ENCODE assay signal across 8 cellular contexts in genomic region chr11:1546536-1547466, GRCh38. TPM values are rescaled to one million over a fixed set of nuclear protein-coding genes. Genes with fewer than 3 reads are reported as not detected.
DNase-seq lines count a peak whose midpoint lies in the region; ATAC-seq and TF ChIP-seq lines count a peak whose summit lies in the region.

No MANE protein-coding gene starts in this region.

- H2BK120ac ChIP-seq in mesenchymal stem cell (ENCODE audit: low read depth, low read length), result no peak overlapping the region

- H3K36me3 ChIP-seq in ectodermal cell (ENCODE audit: control insufficient read depth, insufficient read depth, low read length) (no peaks in the 10 kb centered on the region), mesenchymal stem cell (ENCODE audit: control insufficient read depth in 1 of 2, insufficient read depth in 2 of 2, low read depth in 1 of 2, low read length in 2 of 2) (no peaks in the 10 kb centered on the region)

- H3K4me3 ChIP-seq in WI38 (ENCODE audit: low read depth, low read length), result peak overlapping the region; percentile 23; the same call in 1 of the 2 replicates
- H3K4me3 ChIP-seq in ectodermal cell (ENCODE audit: insufficient read depth, low read depth, low read length), result peak overlapping the region; percentile 27
- peak overlapping the region in 1 of 2 experiments; percentile 46 for H3K4me3 ChIP-seq in mesenchymal stem cell (ENCODE audit: insufficient read depth in 1 of 2, low read depth in 1 of 2, low read length in 2 of 2)

- no peaks in the 10 kb centered on the region for H3K9me3 Mint-ChIP-seq in stimulated activated naive CD8-positive, alpha-beta T cell treated with anti-CD3 and anti-CD28 coated beads, Interleukin-15, amount 100 ng/mL, for 72 hours

- no peak overlapping the region for H2AFZ ChIP-seq in mesenchymal stem cell (ENCODE audit: low read depth, low read length)

- no peak overlapping the region for H2BK5ac ChIP-seq in mesenchymal stem cell (ENCODE audit: low read depth, low read length, poor library complexity, severe bottlenecking)

- no peaks in the 10 kb centered on the region for H3K9me3 ChIP-seq in ectodermal cell (ENCODE audit: control insufficient read depth, low read length)
- no peaks in the 10 kb centered on the region for H3K9me3 ChIP-seq in mesenchymal stem cell (ENCODE audit: control insufficient read depth, low read length)

- H3K4me3 Mint-ChIP-seq in stimulated activated naive CD8-positive, alpha-beta T cell treated with anti-CD3 and anti-CD28 coated beads, Interleukin-15, amount 100 ng/mL, for 72 hours, result peak overlapping the region in 1 of 2 donors; percentile 37

- peaks cover 16% of the 10 kb centered on the region for H3K4me1 ChIP-seq in ectodermal cell (ENCODE audit: control insufficient read depth, insufficient read depth, low read length)
- peaks cover 17% of the 10 kb centered on the region for H3K4me1 ChIP-seq in mesenchymal stem cell (ENCODE audit: control insufficient read depth, insufficient read depth, low read depth, low read length)

- H3K18ac ChIP-seq in mesenchymal stem cell (ENCODE audit: low read depth in 1 of 2, low read length in 2 of 2), result no peak overlapping the region

- peak overlapping the region; percentile 80 for H3K4me2 ChIP-seq in mesenchymal stem cell (ENCODE audit: low read length, poor library complexity, severe bottlenecking)

- H3K4me1 Mint-ChIP-seq in stimulated activated naive CD8-positive, alpha-beta T cell treated with anti-CD3 and anti-CD28 coated beads, Interleukin-15, amount 100 ng/mL, for 72 hours, result peaks cover 12% of the 10 kb centered on the region

- no peak overlapping the region for H3K23ac ChIP-seq in mesenchymal stem cell (ENCODE audit: low read length in 2 of 2)

- no peaks in the 10 kb centered on the region for H3K79me1 ChIP-seq in mesenchymal stem cell (replicated peaks; ENCODE audit: low read length, poor library complexity, severe bottlenecking)

- H2BK15ac ChIP-seq in mesenchymal stem cell (ENCODE audit: low read depth, poor library complexity, severe bottlenecking), result peak overlapping the region; percentile 36

- H3K27ac ChIP-seq in ectodermal cell (ENCODE audit: insufficient read depth, low read depth, low read length, poor library complexity, severe bottlenecking), result no peak overlapping the region
- H3K27ac ChIP-seq in mesenchymal stem cell (ENCODE audit: low read length, poor library complexity, severe bottlenecking), result no peak overlapping the region

- H2AK5ac ChIP-seq in mesenchymal stem cell (ENCODE audit: low read length, severe bottlenecking), result no peak overlapping the region

- TF ChIP-seq CTCF in WI38 (IDR thresholded peaks at IDR 0.05; ENCODE audit: low read depth, low read length), result peak; percentile 55

- peak; percentile 69 for ATAC-seq in stimulated activated naive CD8-positive, alpha-beta T cell treated with anti-CD3 and anti-CD28 coated beads, Interleukin-15, amount 100 ng/mL, for 72 hours
- no peak for ATAC-seq in HG03175 (IDR thresholded peaks at IDR 0.05; ENCODE audit: unreplicated experiment)
- ATAC-seq in HG03571 (IDR thresholded peaks at IDR 0.05; ENCODE audit: unreplicated experiment), result no peak

- peaks cover 59% of the 10 kb centered on the region for H3K27me3 Mint-ChIP-seq in stimulated activated naive CD8-positive, alpha-beta T cell treated with anti-CD3 and anti-CD28 coated beads, Interleukin-15, amount 100 ng/mL, for 72 hours

- H4K91ac ChIP-seq in mesenchymal stem cell (ENCODE audit: low read length), result no peak overlapping the region

- H3K4ac ChIP-seq in mesenchymal stem cell (ENCODE audit: low read depth in 1 of 2, low read length in 2 of 2), result peak overlapping the region in 1 of 2 experiments; percentile 10

- no peak overlapping the region for H2BK12ac ChIP-seq in mesenchymal stem cell (ENCODE audit: low read length in 2 of 2)

- H3K27me3 ChIP-seq in ectodermal cell (ENCODE audit: control insufficient read depth, insufficient read depth, low read length, poor library complexity, severe bottlenecking) (peaks cover 60% of the 10 kb centered on the region), mesenchymal stem cell (ENCODE audit: control insufficient read depth in 1 of 2, insufficient read depth in 1 of 2, low read length in 2 of 2) (peaks cover 70 to 73% of the 10 kb centered on the region in 2 experiments)

- no peak overlapping the region for H3K14ac ChIP-seq in mesenchymal stem cell (ENCODE audit: low read length in 2 of 2)

- DNase-seq in DMS53 treated with DMSO at 0.1 percent for 48 hours (lab: John Stamatoyannopoulos, UW; ENCODE audit: unreplicated experiment) (peak; percentile 76), Kasumi-1 (lab: John Stamatoyannopoulos, UW) (peak; percentile 22 to 25), mesenchymal stem cell (peak; percentile 39)
- DNase-seq in stimulated activated naive CD8-positive, alpha-beta T cell treated with anti-CD3 and anti-CD28 coated beads, Interleukin-15, amount 100 ng/mL, for 72 hours, result peak; percentile 52 to 53

- H3K27ac Mint-ChIP-seq in stimulated activated naive CD8-positive, alpha-beta T cell treated with anti-CD3 and anti-CD28 coated beads, Interleukin-15, amount 100 ng/mL, for 72 hours, result peak overlapping the region in 1 of 2 donors; percentile 59

- no peak overlapping the region for H4K8ac ChIP-seq in mesenchymal stem cell (ENCODE audit: low read length)

- no peak overlapping the region for H3K9ac ChIP-seq in mesenchymal stem cell (ENCODE audit: low read length)

- 3% methylated on average over 106 of the region's 106 CpGs for whole genome bisulfite sequencing in ectodermal cell, 2 experiments
- WGBS in mesenchymal stem cell, result 3% methylated on average over 67 of the region's 106 CpGs

RNA-seq across cellular contexts. Expression of gene DUSP8, which starts 25.3 kb away (rescaled TPM):
- polyA plus RNA-seq in ectodermal cell (2013, experiment 1 of 4), result 1.4 TPM
- polyA plus RNA-seq in ectodermal cell (2013, experiment 2 of 4), result 2.3 TPM
- polyA plus RNA-seq in ectodermal cell (2013, experiment 3 of 4), result 1.9 TPM
- polyA plus RNA-seq in ectodermal cell (2013, experiment 4 of 4), result 2.4 TPM
- 6.2 TPM for polyA plus RNA-seq in mesenchymal stem cell (2013, experiment 1 of 2)
- 5.8 TPM for polyA plus RNA-seq in mesenchymal stem cell (2013, experiment 2 of 2)

RNA-seq across cellular contexts. Expression of gene KRTAP5-1, which starts 38.3 kb away (rescaled TPM):
- polyA plus RNA-seq in ectodermal cell (2013, experiment 1 of 4), result not detected
- polyA plus RNA-seq in ectodermal cell (2013, experiment 2 of 4), result not detected
- not detected for polyA plus RNA-seq in ectodermal cell (2013, experiment 3 of 4)
- not detected for polyA plus RNA-seq in ectodermal cell (2013, experiment 4 of 4)
- polyA plus RNA-seq in mesenchymal stem cell (2013, experiment 1 of 2), result not detected
- polyA plus RNA-seq in mesenchymal stem cell (2013, experiment 2 of 2), result not detected

RNA-seq across cellular contexts. Expression of gene KRTAP5-2, which starts 51.3 kb away (rescaled TPM):
- not detected for polyA plus RNA-seq in ectodermal cell (2013, experiment 1 of 4)
- not detected for polyA plus RNA-seq in ectodermal cell (2013, experiment 2 of 4)
- not detected for polyA plus RNA-seq in ectodermal cell (2013, experiment 3 of 4)
- not detected for polyA plus RNA-seq in ectodermal cell (2013, experiment 4 of 4)
- polyA plus RNA-seq in mesenchymal stem cell (2013, experiment 1 of 2), result not detected
- polyA plus RNA-seq in mesenchymal stem cell (2013, experiment 2 of 2), result not detected

Comparison
In these comparisons a context has a peak if more than half of its experiments do, and no peak if none do; other contexts are left out.
1. DNase-seq: peak in every context shown above with its lines; median percentile 76 in DMS53 treated with DMSO at 0.1 percent for 48 hours; 52 in stimulated activated naive CD8-positive, alpha-beta T cell treated with anti-CD3 and anti-CD28 coated beads, Interleukin-15, amount 100 ng/mL, for 72 hours; 39 in mesenchymal stem cell; 24 in Kasumi-1.